ENCODE assay signal across 23 cellular contexts in genomic region chr14:86015511-86015910, GRCh38.
"Had no signal": no experiment of that assay in that cellular context is flagged by ENCODE, and none has a peak within 500 bp of the region (broad histone marks: within the 10 kb centered on the region; RNA-seq: fewer than 3 reads in every experiment).

No MANE protein-coding gene starts in this region.

- H3K36me3 Mint-ChIP-seq: mesothelial cell of epicardium; natural killer cell treated with Interleukin-12 subunit alpha and Interleukin-12 subunit beta and Interleukin-15 and Interleukin-18, amount 100 ng/mL, for 72 hours; neural progenitor cell; type B pancreatic cell had no signal

- ATAC-seq: gastrocnemius medialis; left cardiac atrium; lower lobe of right lung; natural killer cell treated with Interleukin-12 subunit alpha and Interleukin-12 subunit beta and Interleukin-15 and Interleukin-18, amount 100 ng/mL, for 72 hours; pancreas; right cardiac atrium had no signal

- H3K4me3 Mint-ChIP-seq: immature natural killer cell; memory B cell; mesothelial cell of epicardium; natural killer cell treated with Interleukin-12 subunit alpha and Interleukin-12 subunit beta and Interleukin-15 and Interleukin-18, amount 100 ng/mL, for 72 hours; neural progenitor cell; type B pancreatic cell had no signal

- H3K36me3 ChIP-seq: colonic mucosa, esophagus squamous epithelium, gastrocnemius medialis, left ventricle myocardium inferior, lower lobe of right lung, neural progenitor cell, pancreas, suprapubic skin, thyroid gland had no signal

- H3K4me3 ChIP-seq: colonic mucosa, esophagus squamous epithelium, gastrocnemius medialis, left ventricle myocardium inferior, lower lobe of right lung, neural progenitor cell, pancreas, smooth muscle cell, suprapubic skin, thyroid gland had no signal

- H3K27me3 Mint-ChIP-seq: memory B cell; natural killer cell treated with Interleukin-12 subunit alpha and Interleukin-12 subunit beta and Interleukin-15 and Interleukin-18, amount 100 ng/mL, for 72 hours had no signal

- H3K27me3 ChIP-seq: colonic mucosa, esophagus squamous epithelium, gastrocnemius medialis, neural progenitor cell, pancreas, suprapubic skin, thyroid gland had no signal

- H3K27ac ChIP-seq: colonic mucosa, esophagus squamous epithelium, gastrocnemius medialis, left ventricle myocardium inferior, lower lobe of right lung, neural progenitor cell, pancreas, suprapubic skin, thyroid gland had no signal

- H3K9me3 Mint-ChIP-seq: immature natural killer cell; natural killer cell treated with Interleukin-12 subunit alpha and Interleukin-12 subunit beta and Interleukin-15 and Interleukin-18, amount 100 ng/mL, for 72 hours; neural progenitor cell; type B pancreatic cell had no signal

- H3K27ac Mint-ChIP-seq: immature natural killer cell; memory B cell; mesothelial cell of epicardium; natural killer cell treated with Interleukin-12 subunit alpha and Interleukin-12 subunit beta and Interleukin-15 and Interleukin-18, amount 100 ng/mL, for 72 hours; neural progenitor cell; progenitor cell of endocrine pancreas; type B pancreatic cell had no signal

- DNase-seq: colonic mucosa; dermis blood vessel endothelial cell; esophagus squamous epithelium; gastrocnemius medialis; immature natural killer cell; kidney; left cardiac atrium; left ventricle myocardium inferior; lower lobe of right lung; nucleus accumbens; pancreas; right cardiac atrium; stimulated activated CD4-positive, alpha-beta T cell treated with anti-CD3 and anti-CD28 coated beads, Interleukin-2, amount 100 ng/mL, for 48 hours; stimulated activated naive CD4-positive, alpha-beta T cell treated with Interleukin-2 at 50 U/mL for 16 hours; thyroid gland had no signal
